Comparison of ENCODE assay signal across 8 cellular contexts in the genomic region with DNA sequence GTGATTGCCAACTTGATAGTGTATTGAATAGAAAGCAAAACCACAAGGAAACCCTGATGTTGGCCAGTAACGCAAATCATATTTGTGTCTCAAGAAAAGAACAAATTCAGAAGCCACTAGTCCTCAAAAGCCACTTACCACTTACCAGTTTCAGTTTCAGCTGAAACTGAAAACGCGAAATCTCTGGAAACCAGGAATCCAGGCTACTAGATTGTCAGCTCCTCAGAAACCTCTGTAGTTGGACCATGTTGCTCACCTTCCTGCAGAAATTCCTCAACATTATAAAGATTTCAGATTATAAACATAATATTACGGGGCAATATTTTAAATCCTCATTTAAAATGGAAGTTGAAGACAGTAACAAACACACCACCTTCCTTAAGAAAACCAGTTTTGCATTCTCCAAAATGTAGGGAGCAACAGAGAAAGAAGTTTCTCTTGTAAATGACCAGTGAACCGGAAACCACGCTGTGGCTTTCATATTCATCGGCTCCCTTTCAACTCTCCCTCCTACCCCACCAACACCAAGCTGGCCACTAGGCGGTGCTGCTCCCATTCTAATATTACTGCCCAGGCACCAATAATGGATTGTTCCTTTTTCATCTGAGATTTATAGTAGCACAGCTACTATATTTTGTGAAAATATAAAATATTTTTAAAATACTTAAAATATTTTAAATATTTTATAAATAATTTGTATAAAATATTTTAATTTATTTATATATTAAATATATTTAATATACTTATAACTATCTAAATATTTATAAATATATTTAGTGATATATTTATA. TPM values are rescaled to one million over a fixed set of nuclear protein-coding genes. Genes with fewer than 3 reads are reported as not detected.
DNase-seq lines count a peak whose midpoint lies in the region; ATAC-seq and TF ChIP-seq lines count a peak whose summit lies in the region.

No MANE protein-coding gene starts in this region.

- peak in 1 of 2 donors; percentile 55 for TF ChIP-seq POLR2A in adrenal gland (IDR thresholded peaks at IDR 0.05)
- no peak for TF ChIP-seq POLR2A in prostate gland (IDR thresholded peaks at IDR 0.05)

- H3K4me3 ChIP-seq in GM12865 (ENCODE audit: low read depth, low read length), result peak overlapping the region; percentile 47
- H3K4me3 ChIP-seq in adrenal gland, result peak overlapping the region in 3 of 4 donors; percentile 8 to 49 (median 45)
- H3K4me3 ChIP-seq in prostate gland, result peak overlapping the region; percentile 17 to 27

- WGBS in adrenal gland, 4 donors, result 3 to 5% (median 4%) methylated on average over 8 of the region's 8 CpGs
- WGBS in prostate gland, result 3% methylated on average over 8 of the region's 8 CpGs

- H3K27me3 ChIP-seq in adrenal gland, result no peaks in the 10 kb centered on the region
- no peaks in the 10 kb centered on the region for H3K27me3 ChIP-seq in prostate gland (replicated peaks; ENCODE audit: insufficient read depth)

- H3K9me3 ChIP-seq in adrenal gland (replicated peaks in 1 of 3), result no peaks in the 10 kb centered on the region
- H3K9me3 ChIP-seq in prostate gland, result no peaks in the 10 kb centered on the region

- H3K36me3 ChIP-seq in adrenal gland (replicated peaks in 1 of 2) (no peaks in the 10 kb centered on the region), prostate gland (no peaks in the 10 kb centered on the region)

- TF ChIP-seq CTCF in GM12865 (IDR thresholded peaks at IDR 0.05; ENCODE audit: insufficient read depth, low read depth, low read length, missing control alignments) (peak; percentile 90), adrenal gland (IDR thresholded peaks at IDR 0.05) (peak; percentile 82 to 97 (median 92)), prostate gland (IDR thresholded peaks at IDR 0.05) (peak; percentile 73 to 89 (median 80))

- peak; percentile 73 for ATAC-seq in HG02678 (IDR thresholded peaks at IDR 0.05; ENCODE audit: unreplicated experiment)
- ATAC-seq in left ventricle myocardium superior, result peak; percentile 99

- H3K4me1 ChIP-seq in adrenal gland (replicated peaks in 1 of 2), result peaks cover 4% of the 10 kb centered on the region in 2 donors
- no peaks in the 10 kb centered on the region for H3K4me1 ChIP-seq in prostate gland (replicated peaks)

- H3K27ac ChIP-seq in adrenal gland (peak overlapping the region in 4 of 5 donors; percentile 62 to 82 (median 73)), prostate gland (peak overlapping the region; percentile 49 to 68)

- intact Hi-C loops in adrenal gland (cut with DNase I), result no loop called here
- intact Hi-C loops in left ventricle myocardium superior (cut with micrococcal nuclease), result no loop called here
- intact Hi-C loops in prostate gland (cut with DNase I), result no loop called here

- peak; percentile 93 for DNase-seq in GM12865 (ENCODE audit: low read depth)
- peak; percentile 68 for DNase-seq in NCI-H1105 treated with DMSO at 0.1 percent for 48 hours (lab: John Stamatoyannopoulos, UW)
- peak; percentile 22 to 85 for DNase-seq in SW 1271 (lab: John Stamatoyannopoulos, UW)
- peak; percentile 88 to 96 (median 91) for DNase-seq in adrenal gland
- peak; percentile 91 for DNase-seq in left ventricle myocardium superior
- peak; percentile 85 for DNase-seq in prostate gland (ENCODE audit: low spot score)
- DNase-seq in ureter (ENCODE audit: low spot score), result peak; percentile 92

RNA-seq across cellular contexts. Expression of gene TMED7, which starts 8.7 kb away (rescaled TPM):
- total RNA-seq in adrenal gland (100 to 1,000 TPM in 3 of 8 donors, 10 to 100 TPM in 5; 45.8 to 205 (median 94.3) TPM), left ventricle myocardium superior (66.7 TPM), prostate gland (100 to 1,000 TPM; 109 to 155 TPM), ureter (88.8 TPM)
- polyA plus RNA-seq in adrenal gland, result 100 to 1,000 TPM in 1 of 3 donors, 10 to 100 TPM in 1, 1 to 10 TPM in 1; 9.3 to 123 (median 13.5) TPM

RNA-seq across cellular contexts. Expression of gene TICAM2, which starts 32.3 kb away (rescaled TPM):
- 1 to 10 TPM; 1.8 to 9.3 (median 4.5) TPM for total RNA-seq in adrenal gland
- polyA plus RNA-seq in adrenal gland, result 1 to 10 TPM; 2.3 to 2.7 (median 2.7) TPM
- 3.0 TPM for total RNA-seq in left ventricle myocardium superior
- total RNA-seq in prostate gland, result 1 to 10 TPM; 1.9 TPM
- total RNA-seq in ureter, result 2.8 TPM

Comparison
In these comparisons a context has a peak if more than half of its experiments do, and no peak if none do; other contexts are left out.
1. Peak in every context shown above with its lines: DNase-seq, ATAC-seq, H3K4me3 ChIP-seq and H3K27ac ChIP-seq.